9 cellular contexts compared by ENCODE assay signal in the genomic region with DNA sequence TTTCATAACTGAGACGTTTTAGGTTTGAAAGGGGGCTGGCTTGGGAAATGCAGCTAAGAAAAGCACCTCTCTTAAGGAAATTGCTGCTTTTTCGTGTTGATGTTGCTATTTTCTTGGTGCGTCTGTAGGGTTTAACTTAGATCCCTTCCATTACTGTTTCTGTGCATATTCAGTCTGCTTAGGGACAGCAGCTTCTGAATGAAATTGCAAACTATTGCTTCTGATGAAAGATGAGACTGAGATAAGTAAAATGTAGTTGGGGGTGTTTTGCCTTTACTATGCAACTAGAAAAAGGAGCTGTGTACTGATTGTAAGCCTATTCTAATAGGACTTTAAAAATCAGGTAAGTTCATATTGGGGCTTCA. TPM values are rescaled to one million over a fixed set of nuclear protein-coding genes. Genes with fewer than 3 reads are reported as not detected.
A peak's percentile ranks its signal among the peaks of the same experiment; 100 is the strongest.
DNase-seq lines count a peak whose midpoint lies in the region; ATAC-seq, FAIRE-seq and TF ChIP-seq lines count a peak whose summit lies in the region.
"Had no signal": no experiment of that assay in that cellular context is flagged by ENCODE, and none has a peak within 500 bp of the region (broad histone marks: within the 10 kb centered on the region; RNA-seq: fewer than 3 reads in every experiment).

No MANE protein-coding gene starts in this region.

- 49% methylated on average over 3 of the region's 3 CpGs for WGBS in A549 (ENCODE audit: missing lambda C conversion rate)

- no peaks in the 10 kb centered on the region for H3K9me3 Mint-ChIP-seq in activated naive CD8-positive, alpha-beta T cell treated with anti-CD3 and anti-CD28 coated beads, Interleukin-2, amount 50 U/mL, for 24 hours
- H3K9me3 Mint-ChIP-seq in mesothelial cell of epicardium = no peaks in the 10 kb centered on the region

- H3K9me3 ChIP-seq in A549 = no peaks in the 10 kb centered on the region

- H3K4me3 Mint-ChIP-seq in activated naive CD8-positive, alpha-beta T cell treated with anti-CD3 and anti-CD28 coated beads, Interleukin-2, amount 50 U/mL, for 24 hours = peak overlapping the region; percentile 65
- peak overlapping the region; percentile 67 for H3K4me3 Mint-ChIP-seq in mesothelial cell of epicardium

- no peak for DNase-seq in A549 (ENCODE audit: low read depth in 1 of 2, low spot score in 1 of 2)
- DNase-seq in activated naive CD8-positive, alpha-beta T cell treated with anti-CD3 and anti-CD28 coated beads, Interleukin-2, amount 50 U/mL, for 24 hours = no peak
- DNase-seq in mesothelial cell of epicardium (ENCODE audit: low spot score in 2 of 2, unreplicated experiment in 2 of 2) = no peak
- DNase-seq in SHP77 (lab: John Stamatoyannopoulos, UW) = no peak
- no peak for DNase-seq in urothelium cell line (ENCODE audit: low spot score)
- no peak for DNase-seq in NCI-H187 treated with DMSO at 0.1 percent for 48 hours (lab: John Stamatoyannopoulos, UW)
- DNase-seq: activated effector memory CD4-positive, alpha-beta T cell treated with anti-CD3 and anti-CD28 coated beads, Interleukin-2, amount 50 U/mL, for 16 hours had no signal

- H3K4me1 Mint-ChIP-seq in activated naive CD8-positive, alpha-beta T cell treated with anti-CD3 and anti-CD28 coated beads, Interleukin-2, amount 50 U/mL, for 24 hours = peaks cover 26% of the 10 kb centered on the region
- peaks cover 33% of the 10 kb centered on the region for H3K4me1 Mint-ChIP-seq in mesothelial cell of epicardium

- no peaks in the 10 kb centered on the region for H3K27me3 Mint-ChIP-seq in activated naive CD8-positive, alpha-beta T cell treated with anti-CD3 and anti-CD28 coated beads, Interleukin-2, amount 50 U/mL, for 24 hours
- H3K27me3 Mint-ChIP-seq in mesothelial cell of epicardium (ENCODE audit: low read depth) = no peaks in the 10 kb centered on the region

- TF ChIP-seq POLR2A in A549 (IDR thresholded peaks at IDR 0.05; ENCODE audit: low read length) = no peak

- no peak overlapping the region for H3K4me3 ChIP-seq in A549

- H3K27ac Mint-ChIP-seq in activated naive CD8-positive, alpha-beta T cell treated with anti-CD3 and anti-CD28 coated beads, Interleukin-2, amount 50 U/mL, for 24 hours = peak overlapping the region; percentile 43
- peak overlapping the region; percentile 79 for H3K27ac Mint-ChIP-seq in mesothelial cell of epicardium

- no peak for TF ChIP-seq RAD21 in A549 (conservative IDR thresholded peaks at IDR 0.05 in 1 of 2, IDR thresholded peaks at IDR 0.05 in 1 of 2)

- H3K4me1 ChIP-seq in A549 = no peaks in the 10 kb centered on the region

- ATAC-seq in A549 = no peak
- ATAC-seq in GM21619 (IDR thresholded peaks at IDR 0.05; ENCODE audit: unreplicated experiment) = peak; percentile 1
- no peak for ATAC-seq in activated naive CD8-positive, alpha-beta T cell treated with anti-CD3 and anti-CD28 coated beads, Interleukin-2, amount 50 U/mL, for 24 hours
- no peak for ATAC-seq in HG03025 (IDR thresholded peaks at IDR 0.05; ENCODE audit: low FRiP score, unreplicated experiment)

- CTCF ChIA-PET in A549 (lab: Yijun Ruan, JAX) = no interaction called here

- POLR2A ChIA-PET in A549 (lab: Yijun Ruan, JAX) = no interaction called here

- FAIRE-seq in A549 (lab: Jason Lieb, UNC) (no peak), urothelium cell line (lab: Jason Lieb, UNC) (no peak)

- TF ChIP-seq CTCF in A549 (IDR thresholded peaks at IDR 0.05) = no peak
- TF ChIP-seq CTCF in mesothelial cell of epicardium (IDR thresholded peaks at IDR 0.05; ENCODE audit: unreplicated experiment) = no peak

- H3K36me3 Mint-ChIP-seq in activated naive CD8-positive, alpha-beta T cell treated with anti-CD3 and anti-CD28 coated beads, Interleukin-2, amount 50 U/mL, for 24 hours (ENCODE audit: low read depth) = no peaks in the 10 kb centered on the region
- no peaks in the 10 kb centered on the region for H3K36me3 Mint-ChIP-seq in mesothelial cell of epicardium

- H3K27ac ChIP-seq in A549 = no peak overlapping the region

- H3K4me2 ChIP-seq in A549 = peak overlapping the region; percentile 6; the same call in 1 of the 3 replicates

- TF ChIP-seq EP300 in A549 (IDR thresholded peaks at IDR 0.05) = no peak

TF ChIP-seq in A549, 52 proteins besides CTCF, POLR2A, EP300 and RAD21:
- no peak for TF ChIP-seq CBX2 (IDR thresholded peaks at IDR 0.05; ENCODE audit: borderline replicate concordance, low read depth)
- TF ChIP-seq NPAS2 (CRISPR knock-in tag; IDR thresholded peaks at IDR 0.05; ENCODE audit: borderline replicate concordance) = no peak
- no peak for TF ChIP-seq TP53 (CRISPR knock-in tag; IDR thresholded peaks at IDR 0.05)
- TF ChIP-seq, protein P1, sequence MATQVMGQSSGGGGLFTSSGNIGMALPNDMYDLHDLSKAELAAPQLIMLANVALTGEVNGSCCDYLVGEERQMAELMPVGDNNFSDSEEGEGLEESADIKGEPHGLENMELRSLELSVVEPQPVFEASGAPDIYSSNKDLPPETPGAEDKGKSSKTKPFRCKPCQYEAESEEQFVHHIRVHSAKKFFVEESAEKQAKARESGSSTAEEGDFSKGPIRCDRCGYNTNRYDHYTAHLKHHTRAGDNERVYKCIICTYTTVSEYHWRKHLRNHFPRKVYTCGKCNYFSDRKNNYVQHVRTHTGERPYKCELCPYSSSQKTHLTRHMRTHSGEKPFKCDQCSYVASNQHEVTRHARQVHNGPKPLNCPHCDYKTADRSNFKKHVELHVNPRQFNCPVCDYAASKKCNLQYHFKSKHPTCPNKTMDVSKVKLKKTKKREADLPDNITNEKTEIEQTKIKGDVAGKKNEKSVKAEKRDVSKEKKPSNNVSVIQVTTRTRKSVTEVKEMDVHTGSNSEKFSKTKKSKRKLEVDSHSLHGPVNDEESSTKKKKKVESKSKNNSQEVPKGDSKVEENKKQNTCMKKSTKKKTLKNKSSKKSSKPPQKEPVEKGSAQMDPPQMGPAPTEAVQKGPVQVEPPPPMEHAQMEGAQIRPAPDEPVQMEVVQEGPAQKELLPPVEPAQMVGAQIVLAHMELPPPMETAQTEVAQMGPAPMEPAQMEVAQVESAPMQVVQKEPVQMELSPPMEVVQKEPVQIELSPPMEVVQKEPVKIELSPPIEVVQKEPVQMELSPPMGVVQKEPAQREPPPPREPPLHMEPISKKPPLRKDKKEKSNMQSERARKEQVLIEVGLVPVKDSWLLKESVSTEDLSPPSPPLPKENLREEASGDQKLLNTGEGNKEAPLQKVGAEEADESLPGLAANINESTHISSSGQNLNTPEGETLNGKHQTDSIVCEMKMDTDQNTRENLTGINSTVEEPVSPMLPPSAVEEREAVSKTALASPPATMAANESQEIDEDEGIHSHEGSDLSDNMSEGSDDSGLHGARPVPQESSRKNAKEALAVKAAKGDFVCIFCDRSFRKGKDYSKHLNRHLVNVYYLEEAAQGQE (IDR thresholded peaks at IDR 0.05) = no peak
- no peak for TF ChIP-seq SREBF2 (IDR thresholded peaks at IDR 0.05)
- TF ChIP-seq RCOR1 (IDR thresholded peaks at IDR 0.05; ENCODE audit: low read depth, low read length) = no peak
- TF ChIP-seq, protein P2, sequence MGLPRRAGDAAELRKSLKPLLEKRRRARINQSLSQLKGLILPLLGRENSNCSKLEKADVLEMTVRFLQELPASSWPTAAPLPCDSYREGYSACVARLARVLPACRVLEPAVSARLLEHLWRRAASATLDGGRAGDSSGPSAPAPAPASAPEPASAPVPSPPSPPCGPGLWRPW (IDR thresholded peaks at IDR 0.05) = no peak
- TF ChIP-seq CBX8 (IDR thresholded peaks at IDR 0.05) = no peak
- no peak for TF ChIP-seq RARB (CRISPR knock-in tag; IDR thresholded peaks at IDR 0.05)
- TF ChIP-seq CHD2 (IDR thresholded peaks at IDR 0.05; ENCODE audit: low read length, partially characterized antibody) = no peak
- no peak for TF ChIP-seq HDAC2 (IDR thresholded peaks at IDR 0.05)
- no peak for TF ChIP-seq SMC3 (IDR thresholded peaks at IDR 0.05)
- TF ChIP-seq ESRRA (IDR thresholded peaks at IDR 0.05; ENCODE audit: borderline replicate concordance, low read length) = no peak
- no peak for TF ChIP-seq JUN (IDR thresholded peaks at IDR 0.05)
- TF ChIP-seq MAFK (IDR thresholded peaks at IDR 0.05; ENCODE audit: partially characterized antibody) = no peak

RNA-seq across cellular contexts. Expression of gene HDAC9, which starts 0.8 kb away (rescaled TPM):
- 0.26 and 0.50 TPM in 2 replicates for polyA plus RNA-seq in A549 (2011; rRNA removed)
- 0.03 and 0.04 TPM in 2 replicates for polyA plus RNA-seq in A549 (2012; cell fraction: cytosol; rRNA removed)
- 0.10 TPM in 1 of 2 replicates, not detected in the other for polyA plus RNA-seq in A549 (2012; cell fraction: nucleus; rRNA removed)
- polyA plus RNA-seq in A549 (2017; fragmentation: RNase III; extraction: RNeasy Plus Mini Kit Qiagen cat#74134 plus additional on column Dnase treatment) = 0.05 to 0.10 TPM (median 0.08 TPM) in 3 replicates
- 0.24 and 0.83 TPM in 2 replicates for polyA minus RNA-seq in A549 (2011; rRNA and poly(A)+ RNA removed)
- 32.2 to 37.4 TPM (median 35.9 TPM) in 3 replicates for total RNA-seq in mesothelial cell of epicardium
